18 cellular contexts compared by ENCODE assay signal in the genomic region with DNA sequence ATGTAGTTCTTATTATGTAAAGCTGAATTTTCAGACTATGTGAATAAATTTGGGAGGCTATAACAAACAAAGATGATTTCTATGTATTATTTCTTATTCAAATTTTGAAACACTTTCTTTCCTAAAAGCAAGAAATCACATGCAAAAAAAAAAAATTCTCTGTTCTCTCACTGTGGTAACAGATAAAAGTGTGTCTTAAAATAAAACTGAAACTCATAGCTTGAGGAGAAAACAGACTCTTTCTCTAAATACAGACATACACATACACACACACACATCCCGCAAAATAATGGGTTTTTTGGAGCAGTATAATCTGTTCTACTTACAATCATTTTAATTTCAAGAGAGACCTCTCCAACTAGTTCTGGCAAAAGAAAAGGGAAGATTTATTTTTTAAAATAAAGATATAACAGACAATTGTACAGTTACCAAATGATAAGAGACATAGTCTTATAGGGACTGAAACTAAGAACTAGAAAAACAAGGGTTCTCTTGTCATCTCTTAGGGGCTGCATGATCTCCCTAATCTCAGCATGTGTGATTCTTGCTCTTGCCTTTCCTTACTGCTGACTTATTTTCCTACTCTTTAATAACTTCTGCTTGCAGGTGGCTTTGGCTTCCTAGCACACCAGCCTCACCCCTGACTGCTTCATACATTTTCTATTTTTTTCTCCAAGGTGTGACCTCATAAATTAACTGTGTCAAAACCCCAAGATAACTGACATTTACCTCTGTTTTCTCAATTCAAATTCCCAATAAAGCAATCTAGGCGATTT.
DNase-seq lines count a peak whose midpoint lies in the region; ATAC-seq and TF ChIP-seq lines count a peak whose summit lies in the region.
"Had no signal": no experiment of that assay in that cellular context is flagged by ENCODE, and none has a peak within 500 bp of the region (broad histone marks: within the 10 kb centered on the region; RNA-seq: fewer than 3 reads in every experiment).

No MANE protein-coding gene starts in this region.

- peak overlapping the region; percentile 13; the same call in 1 of the 2 replicates for H2AFZ ChIP-seq in MM.1S (ENCODE audit: low read length)

- peak; percentile 66 for ATAC-seq in GM18868 (IDR thresholded peaks at IDR 0.05; ENCODE audit: unreplicated experiment)
- ATAC-seq in HG02885 (IDR thresholded peaks at IDR 0.05; ENCODE audit: poor library complexity, unreplicated experiment): peak; percentile 73
- peak; percentile 50 to 84 (median 78) for ATAC-seq in natural killer cell
- ATAC-seq in HG02981 (IDR thresholded peaks at IDR 0.05; ENCODE audit: unreplicated experiment): no peak

- no peaks in the 10 kb centered on the region for H3K9me2 ChIP-seq in MM.1S (replicated peaks; ENCODE audit: insufficient read depth, low read length)

- H4K20me1 ChIP-seq in MM.1S (ENCODE audit: insufficient read depth, low read length): no peaks in the 10 kb centered on the region

- no peaks in the 10 kb centered on the region for H3K36me3 Mint-ChIP-seq in natural killer cell
- H3K36me3 Mint-ChIP-seq: CD8-positive, alpha-beta memory T cell had no signal

- no peaks in the 10 kb centered on the region for H3K27me3 Mint-ChIP-seq in natural killer cell (ENCODE audit: low read depth in 2 of 2)
- H3K27me3 Mint-ChIP-seq: CD8-positive, alpha-beta memory T cell had no signal

- H3K36me3 ChIP-seq in MM.1S (replicated peaks; ENCODE audit: insufficient read depth, low read length): no peaks in the 10 kb centered on the region

- H3K9me3 ChIP-seq in MM.1S (replicated peaks; ENCODE audit: insufficient read depth, low read length): no peaks in the 10 kb centered on the region

- peak overlapping the region; percentile 8 for H3K4me3 ChIP-seq in MM.1S (ENCODE audit: low read length)

- intact Hi-C loops in natural killer cell (cut with micrococcal nuclease): no loop called here

- H3K4me3 Mint-ChIP-seq in natural killer cell: peak overlapping the region; percentile 56
- H3K4me3 Mint-ChIP-seq: CD8-positive, alpha-beta memory T cell had no signal

- peaks cover 10% of the 10 kb centered on the region for H3F3A ChIP-seq in MM.1S (ENCODE audit: insufficient read depth, low read length)

- peak overlapping the region; percentile 80 for H3K4me2 ChIP-seq in MM.1S (ENCODE audit: low read depth, low read length)

- H3K27ac Mint-ChIP-seq in natural killer cell: peak overlapping the region; percentile 66 to 72
- H3K27ac Mint-ChIP-seq: CD8-positive, alpha-beta memory T cell had no signal

- no peaks in the 10 kb centered on the region for H3K27me3 ChIP-seq in MM.1S (replicated peaks; ENCODE audit: insufficient read depth, low read length)

- H3K9ac ChIP-seq in MM.1S (ENCODE audit: low read length): peak overlapping the region; percentile 7; the same call in 1 of the 2 replicates

- DNase-seq in MM.1S (peak; percentile 85), natural killer cell (no peak), NCI-H1417 (lab: John Stamatoyannopoulos, UW) (no peak), T-helper 9 cell (no peak)
- DNase-seq: ACHN; C1 segment of cervical spinal cord; CD8-positive, alpha-beta memory T cell; GOT3; NCI-H1105 treated with DMSO at 0.1 percent for 48 hours; NCI-H1694 treated with DMSO at 0.1 percent for 48 hours; NCI-H2107; NCI-H510A; NCI-H748 treated with DMSO at 0.1 percent for 48 hours; Right ventricle myocardium superior; SW 1271 had no signal

- H3K27ac ChIP-seq in MM.1S (ENCODE audit: low read length): peak overlapping the region; percentile 55; the same call in 1 of the 2 replicates

- H3K4me1 ChIP-seq in MM.1S (ENCODE audit: low read length): peaks cover 19% of the 10 kb centered on the region

- peaks cover 17 to 31% of the 10 kb centered on the region in 2 donors for H3K4me1 Mint-ChIP-seq in natural killer cell
- H3K4me1 Mint-ChIP-seq: CD8-positive, alpha-beta memory T cell had no signal

- no peaks in the 10 kb centered on the region for H3K79me2 ChIP-seq in MM.1S (ENCODE audit: low read length)

- peaks cover 2 to 4% of the 10 kb centered on the region in 2 donors for H3K9me3 Mint-ChIP-seq in natural killer cell

- no peak for TF ChIP-seq CTCF in MM.1S (IDR thresholded peaks at IDR 0.05; ENCODE audit: low read length)
- no peak for TF ChIP-seq CTCF in natural killer cell (IDR thresholded peaks at IDR 0.05)
